Comparison of ENCODE assay signal across 8 cellular contexts in the genomic region with DNA sequence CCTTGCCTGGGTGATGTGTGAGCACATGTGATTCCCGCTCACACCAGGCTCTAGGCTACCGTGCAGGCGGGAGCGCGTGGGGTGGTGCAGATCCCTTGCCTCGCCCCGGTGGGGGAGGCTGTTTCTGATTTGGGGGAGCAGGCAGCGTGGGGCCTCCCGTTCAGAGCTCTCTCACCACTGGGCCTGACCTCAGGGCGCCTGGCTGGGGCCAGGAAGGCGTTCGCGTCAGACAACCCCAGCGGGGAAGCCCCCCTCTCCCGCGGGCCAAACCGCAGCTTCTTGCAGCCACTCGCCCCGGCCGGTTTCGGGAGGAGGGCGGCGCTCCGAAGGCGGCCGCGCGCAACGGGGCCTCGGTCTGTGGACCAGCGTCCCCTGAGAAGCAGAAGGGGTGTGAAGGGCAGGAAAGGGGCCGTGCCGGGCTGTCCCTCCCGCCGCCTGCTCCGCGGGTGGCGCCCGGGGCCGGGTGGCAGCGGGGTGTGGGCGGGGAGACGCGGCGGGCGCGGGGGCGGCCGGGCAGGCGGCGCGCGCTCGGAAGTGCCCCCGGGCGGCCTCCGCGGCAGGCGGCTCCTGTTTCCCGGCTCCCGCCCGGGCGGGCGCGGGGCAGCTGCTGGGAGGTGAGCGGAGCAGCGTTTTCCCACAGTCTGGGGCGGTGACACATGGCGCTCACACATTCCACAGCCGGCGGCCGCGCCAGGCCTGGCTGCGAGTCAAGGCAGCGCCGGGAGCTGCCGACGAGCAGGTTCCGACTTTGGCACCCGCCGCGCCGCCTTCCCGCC.
DNase-seq lines count a peak whose midpoint lies in the region; ATAC-seq and FAIRE-seq lines count a peak whose summit lies in the region.

No MANE protein-coding gene starts in this region.

- DNase-seq in CD4-positive, CD25-positive, alpha-beta regulatory T cell = peak; percentile 29 to 68 (median 42)
- peak; percentile 98 for DNase-seq in GM19239 (ENCODE audit: insufficient read length, low spot score)
- peak; percentile 96 for DNase-seq in NCI-H69 (lab: John Stamatoyannopoulos, UW)
- peak; percentile 23 for DNase-seq in activated T-cell treated with anti-CD3 and anti-CD28 coated beads for 1 hour (ENCODE audit: low read depth)
- peak; percentile 23 to 27 for DNase-seq in stimulated activated CD8-positive, alpha-beta memory T cell treated with anti-CD3 and anti-CD28 coated beads, Interleukin-7, amount 100 ng/mL, for 1 hour (ENCODE audit: low read depth in 2 of 2)

- peaks cover 0 to 5% (median 3%) of the 10 kb centered on the region in 7 donors for H3K9me3 Mint-ChIP-seq in CD4-positive, CD25-positive, alpha-beta regulatory T cell

- H3K36me3 ChIP-seq in CD4-positive, CD25-positive, alpha-beta regulatory T cell (ENCODE audit: control insufficient read depth, insufficient read depth, low read length) = no peaks in the 10 kb centered on the region
- H3K36me3 ChIP-seq in esophagus (ENCODE audit: control insufficient read depth in 2 of 2, insufficient read depth in 2 of 2, low read length in 1 of 2) (no peaks in the 10 kb centered on the region), muscle layer of colon (ENCODE audit: insufficient read depth, low read length) (no peaks in the 10 kb centered on the region)

- WGBS in esophagus, 2 donors = 0 to 1% methylated on average over 71 to 84 of the region's 84 CpGs

- no peaks in the 10 kb centered on the region for H3K36me3 Mint-ChIP-seq in CD4-positive, CD25-positive, alpha-beta regulatory T cell

- peaks cover 3% of the 10 kb centered on the region for H3K27me3 ChIP-seq in CD4-positive, CD25-positive, alpha-beta regulatory T cell (ENCODE audit: control insufficient read depth, insufficient read depth, low read length)
- no peaks in the 10 kb centered on the region for H3K27me3 ChIP-seq in esophagus (ENCODE audit: control insufficient read depth in 1 of 2, insufficient read depth in 2 of 2, low read length in 2 of 2)
- H3K27me3 ChIP-seq in muscle layer of colon (ENCODE audit: control insufficient read depth in 1 of 2, insufficient read depth in 2 of 2, low read length in 2 of 2) = no peaks in the 10 kb centered on the region

- H3K4me3 Mint-ChIP-seq in CD4-positive, CD25-positive, alpha-beta regulatory T cell = peak overlapping the region; percentile 40 to 82 (median 63)

- peak; percentile 69 for ATAC-seq in CD4-positive, CD25-positive, alpha-beta regulatory T cell (ENCODE audit: low read depth in 2 of 2)
- peak; percentile 97 for ATAC-seq in HG03432 (IDR thresholded peaks at IDR 0.05; ENCODE audit: unreplicated experiment)

- no peaks in the 10 kb centered on the region for H3K9me3 ChIP-seq in CD4-positive, CD25-positive, alpha-beta regulatory T cell (ENCODE audit: control insufficient read depth in 2 of 2, low read length in 2 of 2)
- H3K9me3 ChIP-seq in esophagus (ENCODE audit: control insufficient read depth in 2 of 2, insufficient read depth in 1 of 2, low read depth in 1 of 2, low read length in 1 of 2) (peaks cover 0 to 2% of the 10 kb centered on the region in 2 donors), muscle layer of colon (ENCODE audit: low read length) (no peaks in the 10 kb centered on the region)

- H3K27me3 Mint-ChIP-seq in CD4-positive, CD25-positive, alpha-beta regulatory T cell = peaks cover 34% of the 10 kb centered on the region

- H3K9ac ChIP-seq in muscle layer of colon (ENCODE audit: low read length) = no peak overlapping the region

- no peak overlapping the region for H3K27ac Mint-ChIP-seq in CD4-positive, CD25-positive, alpha-beta regulatory T cell

- H3K27ac ChIP-seq in CD4-positive, CD25-positive, alpha-beta regulatory T cell (ENCODE audit: insufficient read depth, low read length, poor library complexity, severe bottlenecking) = no peak overlapping the region
- peak overlapping the region; percentile 78 to 81 for H3K27ac ChIP-seq in esophagus (ENCODE audit: low read depth in 2 of 2, low read length in 1 of 2)
- H3K27ac ChIP-seq in muscle layer of colon (ENCODE audit: low read depth, low read length) = peak overlapping the region; percentile 72

- no peak overlapping the region for H3K4me3 ChIP-seq in CD4-positive, CD25-positive, alpha-beta regulatory T cell (ENCODE audit: low read depth, low read length)
- H3K4me3 ChIP-seq in esophagus (ENCODE audit: low read depth in 1 of 2, low read length in 2 of 2) (peak overlapping the region; percentile 40 to 43), muscle layer of colon (ENCODE audit: low read depth in 1 of 2, low read length in 2 of 2) (peak overlapping the region; percentile 39 to 60)

- H3K4me1 Mint-ChIP-seq in CD4-positive, CD25-positive, alpha-beta regulatory T cell = peaks cover 0 to 10% (median 1%) of the 10 kb centered on the region in 4 donors

- H3K4me1 ChIP-seq in CD4-positive, CD25-positive, alpha-beta regulatory T cell (ENCODE audit: control insufficient read depth, insufficient read depth, low read length, poor library complexity, severe bottlenecking) = peaks cover 10% of the 10 kb centered on the region
- peaks cover 5 to 15% of the 10 kb centered on the region in 2 donors for H3K4me1 ChIP-seq in esophagus (ENCODE audit: control insufficient read depth in 2 of 2, insufficient read depth in 2 of 2, low read length in 1 of 2)
- peaks cover 5% of the 10 kb centered on the region for H3K4me1 ChIP-seq in muscle layer of colon (ENCODE audit: insufficient read depth, low read length)

- FAIRE-seq in GM19239 (lab: Jason Lieb, UNC) = peak; percentile 49

Comparison
In these comparisons a context has a peak if more than half of its experiments do, and no peak if none do; other contexts are left out.
1. DNase-seq: peak in every context shown above with its lines; median percentile 98 in GM19239; 96 in NCI-H69; 42 in CD4-positive, CD25-positive, alpha-beta regulatory T cell; 25 in stimulated activated CD8-positive, alpha-beta memory T cell treated with anti-CD3 and anti-CD28 coated beads, Interleukin-7, amount 100 ng/mL, for 1 hour; 23 in activated T-cell treated with anti-CD3 and anti-CD28 coated beads for 1 hour.